ENCODE assay signal across 21 cellular contexts in genomic region chrX:103538728-103539127, GRCh38. TPM values are rescaled to one million over a fixed set of nuclear protein-coding genes. Genes with fewer than 3 reads are reported as not detected.
DNase-seq lines count a peak whose midpoint lies in the region; ATAC-seq, FAIRE-seq and TF ChIP-seq lines count a peak whose summit lies in the region.
"Had no signal": no experiment of that assay in that cellular context is flagged by ENCODE, and none has a peak within 500 bp of the region (broad histone marks: within the 10 kb centered on the region; RNA-seq: fewer than 3 reads in every experiment).

No MANE protein-coding gene starts in this region.

- H3K9me3 ChIP-seq in keratinocyte (ENCODE audit: control insufficient read depth, low read depth, low read length): no peaks in the 10 kb centered on the region
- H3K9me3 ChIP-seq in thoracic aorta: no peaks in the 10 kb centered on the region
- H3K9me3 ChIP-seq: left ventricle myocardium inferior, pancreas, SJSA1 had no signal

- no peak overlapping the region for H2AFZ ChIP-seq in keratinocyte (ENCODE audit: control insufficient read depth, low read length)

- H3K4me3 Mint-ChIP-seq in immature natural killer cell: no peak overlapping the region
- H3K4me3 Mint-ChIP-seq: brain; stimulated activated naive B cell treated with anti-CD40 and anti-IgM and Interleukin-4, amounts not matched to agents 10 μg/mL and 1 μg/mL and 100 μg/mL, for 72 hours; T-helper 2 cell treated with Interferon-gamma antibody and Interleukin-4, amounts not matched to agents 5 μg/mL and 100 μg/mL, for 36 hours had no signal

- H3K27me3 ChIP-seq in bronchial epithelial cell (ENCODE audit: control insufficient read depth, insufficient read depth, low read length) (no peaks in the 10 kb centered on the region), keratinocyte (ENCODE audit: control insufficient read depth, extremely low read depth, insufficient read depth, low read length) (no peaks in the 10 kb centered on the region), thoracic aorta (replicated peaks; ENCODE audit: insufficient read depth) (no peaks in the 10 kb centered on the region)
- H3K27me3 ChIP-seq: SJSA1 had no signal

- H3K9ac ChIP-seq in keratinocyte (ENCODE audit: control insufficient read depth, extremely low read depth, insufficient read depth, low read length): peak overlapping the region; percentile 62

- DNase-seq in LHCN-M2 (ENCODE audit: low read depth) (peak; percentile 56), bronchial epithelial cell (ENCODE audit: low read depth) (peak; percentile 40), keratinocyte (ENCODE audit: low read depth, low spot score) (peak; percentile 17), thoracic aorta (ENCODE audit: low spot score) (no peak), immature natural killer cell (no peak), substantia nigra (lab: John Stamatoyannopoulos, UW) (no peak), GM03348 (ENCODE audit: low spot score) (no peak)
- DNase-seq: activated CD4-positive, CD25-positive, alpha-beta regulatory T cell; activated effector memory CD4-positive, alpha-beta T cell treated with anti-CD3 and anti-CD28 coated beads, Interleukin-2, amount 50 U/mL, for 16 hours; Kasumi-1; left ventricle myocardium inferior; NCI-H1417 treated with DMSO at 0.1 percent for 48 hours; NCI-H345; pancreas; stimulated activated CD4-positive, alpha-beta T cell treated with anti-CD3 and anti-CD28 coated beads, Interleukin-12 subunit alpha, Interleukin-12 subunit beta, amount 100 ng/mL, for 4 hours; stimulated activated naive B cell treated with anti-CD40 and anti-IgM and Interleukin-4, amounts not matched to agents 10 μg/mL and 1 μg/mL and 100 μg/mL, for 72 hours had no signal

- TF ChIP-seq CTCF in bronchial epithelial cell (IDR thresholded peaks at IDR 0.05; ENCODE audit: insufficient read depth, low read length, severe bottlenecking): no peak
- no peak for TF ChIP-seq CTCF in keratinocyte (optimal IDR thresholded peaks at IDR 0.05 in 1 of 3, IDR thresholded peaks at IDR 0.05 in 1 of 3, conservative IDR thresholded peaks at IDR 0.05 in 1 of 3; ENCODE audit: extremely low read depth in 1 of 3, insufficient read depth in 2 of 3, low read length in 3 of 3)
- TF ChIP-seq CTCF in thoracic aorta (IDR thresholded peaks at IDR 0.05): no peak

- dilution Hi-C loops in keratinocyte (cut with MboI; ENCODE audit: extremely low pct_ligation_motif_present, low sequenced_read_pairs): no loop called here

- no peak overlapping the region for H3K27ac Mint-ChIP-seq in immature natural killer cell
- H3K27ac Mint-ChIP-seq: brain; stimulated activated naive B cell treated with anti-CD40 and anti-IgM and Interleukin-4, amounts not matched to agents 10 μg/mL and 1 μg/mL and 100 μg/mL, for 72 hours; T-helper 2 cell treated with Interferon-gamma antibody and Interleukin-4, amounts not matched to agents 5 μg/mL and 100 μg/mL, for 36 hours had no signal

- no peaks in the 10 kb centered on the region for H4K20me1 ChIP-seq in keratinocyte (ENCODE audit: control insufficient read depth, extremely low read depth, insufficient read depth, low read length)

- H3K4me2 ChIP-seq in keratinocyte (ENCODE audit: control insufficient read depth, extremely low read depth, insufficient read depth, low read depth, low read length): peak overlapping the region; percentile 75

- H3K36me3 ChIP-seq in bronchial epithelial cell (ENCODE audit: control insufficient read depth, insufficient read depth, low read length): no peaks in the 10 kb centered on the region
- no peaks in the 10 kb centered on the region for H3K36me3 ChIP-seq in keratinocyte (ENCODE audit: control insufficient read depth in 2 of 2, extremely low read depth in 1 of 2, insufficient read depth in 2 of 2, low read length in 2 of 2)
- no peaks in the 10 kb centered on the region for H3K36me3 ChIP-seq in thoracic aorta
- H3K36me3 ChIP-seq: left ventricle myocardium inferior, pancreas, SJSA1 had no signal

- peaks cover 0 to 3% (median 1%) of the 10 kb centered on the region in 3 donors for H3K27me3 Mint-ChIP-seq in immature natural killer cell (ENCODE audit: low read depth in 3 of 3)

- ATAC-seq in thoracic aorta (ENCODE audit: insufficient number of reproducible peaks, low FRiP score, low read depth) (peak; percentile 47), GM18502 (IDR thresholded peaks at IDR 0.05; ENCODE audit: poor library complexity, unreplicated experiment) (no peak)
- ATAC-seq: stimulated activated naive B cell treated with anti-CD40 and anti-IgM and Interleukin-4, amounts not matched to agents 10 μg/mL and 1 μg/mL and 100 μg/mL, for 72 hours had no signal

- FAIRE-seq in bronchial epithelial cell (lab: Jason Lieb, UNC) (no peak), keratinocyte (lab: Jason Lieb, UNC) (peak; percentile 93)
- FAIRE-seq: H1, pancreas had no signal

- H3K27ac ChIP-seq in keratinocyte (ENCODE audit: control insufficient read depth, insufficient read depth, low read length) (peak overlapping the region; percentile 88), thoracic aorta (peak overlapping the region; percentile 93 to 96), substantia nigra (ENCODE audit: low read depth, low read length, poor library complexity, severe bottlenecking) (no peak overlapping the region)
- H3K27ac ChIP-seq: left ventricle myocardium inferior, pancreas, SJSA1 had no signal

- H3K4me1 ChIP-seq in keratinocyte (ENCODE audit: control insufficient read depth, extremely low read depth, insufficient read depth, low read length) (peaks cover 36% of the 10 kb centered on the region), thoracic aorta (ENCODE audit: control insufficient read depth in 1 of 2, low read depth in 2 of 2) (peaks cover 24 to 65% of the 10 kb centered on the region in 2 donors)
- H3K4me1 ChIP-seq: left ventricle myocardium inferior, pancreas, SJSA1 had no signal

- peaks cover under 1% of the 10 kb centered on the region in 2 donors for H3K4me1 Mint-ChIP-seq in immature natural killer cell

- no peaks in the 10 kb centered on the region for H3K79me2 ChIP-seq in keratinocyte (ENCODE audit: control insufficient read depth, insufficient read depth, low read length)

- no peaks in the 10 kb centered on the region for H3K9me3 Mint-ChIP-seq in immature natural killer cell
- H3K9me3 Mint-ChIP-seq: brain; stimulated activated naive B cell treated with anti-CD40 and anti-IgM and Interleukin-4, amounts not matched to agents 10 μg/mL and 1 μg/mL and 100 μg/mL, for 72 hours; T-helper 2 cell treated with Interferon-gamma antibody and Interleukin-4, amounts not matched to agents 5 μg/mL and 100 μg/mL, for 36 hours had no signal

- H3K4me3 ChIP-seq in bronchial epithelial cell (ENCODE audit: low read depth, low read length) (no peak overlapping the region), keratinocyte (ENCODE audit: control insufficient read depth in 2 of 3, extremely low read depth in 1 of 3, insufficient read depth in 2 of 3, low read depth in 1 of 3, low read length in 3 of 3) (no peak overlapping the region), thoracic aorta (no peak overlapping the region)
- H3K4me3 ChIP-seq: left ventricle myocardium inferior, pancreas, SJSA1 had no signal

- H3K36me3 Mint-ChIP-seq in immature natural killer cell: no peaks in the 10 kb centered on the region
- H3K36me3 Mint-ChIP-seq: brain; stimulated activated naive B cell treated with anti-CD40 and anti-IgM and Interleukin-4, amounts not matched to agents 10 μg/mL and 1 μg/mL and 100 μg/mL, for 72 hours had no signal

- H3K9me1 ChIP-seq in keratinocyte (ENCODE audit: control insufficient read depth, extremely low read depth, insufficient read depth, low read length): no peaks in the 10 kb centered on the region

RNA-seq across cellular contexts. Expression of gene RAB40A, which starts 19.4 kb away (rescaled TPM):
- 0.11 and 0.38 TPM in 2 replicates for total RNA-seq in LHCN-M2 (2014; rRNA removed)
- polyA plus RNA-seq in LHCN-M2 (2012): 0.26 TPM
- total RNA-seq in bronchial epithelial cell: under 0.01 and 0.13 TPM in 2 replicates
- 0.02 to 0.63 TPM (median 0.33 TPM) in 3 replicates for polyA plus RNA-seq in keratinocyte
- not detected for polyA plus RNA-seq in keratinocyte (2011; ENCODE audit: low read depth)
- 0.16 and 0.29 TPM in 2 replicates for polyA plus RNA-seq in keratinocyte (2011; cell fraction: cytosol; rRNA removed)
- polyA plus RNA-seq in keratinocyte (2011; cell fraction: nucleus; rRNA removed): 1.7 and 2.2 TPM in 2 replicates
- polyA plus RNA-seq in keratinocyte (2012; ENCODE audit: low replicate concordance): 0.06 and 0.23 TPM in 2 replicates
- polyA minus RNA-seq in keratinocyte: 0.77 to 1.7 TPM in 2 of 3 replicates, not detected in the other
- not detected for polyA minus RNA-seq in keratinocyte (2011; cell fraction: cytosol; rRNA and poly(A)+ RNA removed)
- polyA minus RNA-seq in keratinocyte (2011; cell fraction: nucleus; rRNA and poly(A)+ RNA removed): 1.3 and 1.8 TPM in 2 replicates
- total RNA-seq in thoracic aorta: 1 to 10 TPM; 2.6 to 4.3 TPM
- polyA plus RNA-seq in immature natural killer cell: not detected
- total RNA-seq: left ventricle myocardium inferior had no signal

RNA-seq across cellular contexts. Expression of gene TCEAL4, which starts 46.6 kb away (rescaled TPM):
- 83.6 and 113 TPM in 2 replicates for total RNA-seq in LHCN-M2 (2014; rRNA removed)
- 187 TPM for polyA plus RNA-seq in LHCN-M2 (2012)
- 23.4 and 43.9 TPM in 2 replicates for total RNA-seq in bronchial epithelial cell
- polyA plus RNA-seq in keratinocyte: 44.3 to 73.1 TPM (median 45.4 TPM) in 3 replicates
- 78.9 TPM for polyA plus RNA-seq in keratinocyte (2011; ENCODE audit: low read depth)
- 55.3 and 71.3 TPM in 2 replicates for polyA plus RNA-seq in keratinocyte (2011; cell fraction: cytosol; rRNA removed)
- polyA plus RNA-seq in keratinocyte (2011; cell fraction: nucleus; rRNA removed): 45.1 and 61.9 TPM in 2 replicates
- 76.2 and 139 TPM in 2 replicates for polyA plus RNA-seq in keratinocyte (2012; ENCODE audit: low replicate concordance)
- 7.0 to 10.7 TPM (median 7.3 TPM) in 3 replicates for polyA minus RNA-seq in keratinocyte
- polyA minus RNA-seq in keratinocyte (2011; cell fraction: cytosol; rRNA and poly(A)+ RNA removed): 16.7 TPM
- 6.0 and 10.7 TPM in 2 replicates for polyA minus RNA-seq in keratinocyte (2011; cell fraction: nucleus; rRNA and poly(A)+ RNA removed)
- 100 to 1,000 TPM; 334 to 386 TPM for total RNA-seq in thoracic aorta
- polyA plus RNA-seq in immature natural killer cell: 10 to 100 TPM in 1 of 3 donors, 1 to 10 TPM in 2; 1.6 to 10.8 (median 4.8) TPM

Comparison
In these comparisons a context has a peak if more than half of its experiments do, and no peak if none do; other contexts are left out.
1. DNase-seq: peak in LHCN-M2 (single experiment), bronchial epithelial cell (single experiment) and keratinocyte (single experiment); none in thoracic aorta (single experiment), immature natural killer cell (0 of 3), substantia nigra (0 of 49) and GM03348 (single experiment).